ENCODE assay signal across 1 cellular context in the genomic region with DNA sequence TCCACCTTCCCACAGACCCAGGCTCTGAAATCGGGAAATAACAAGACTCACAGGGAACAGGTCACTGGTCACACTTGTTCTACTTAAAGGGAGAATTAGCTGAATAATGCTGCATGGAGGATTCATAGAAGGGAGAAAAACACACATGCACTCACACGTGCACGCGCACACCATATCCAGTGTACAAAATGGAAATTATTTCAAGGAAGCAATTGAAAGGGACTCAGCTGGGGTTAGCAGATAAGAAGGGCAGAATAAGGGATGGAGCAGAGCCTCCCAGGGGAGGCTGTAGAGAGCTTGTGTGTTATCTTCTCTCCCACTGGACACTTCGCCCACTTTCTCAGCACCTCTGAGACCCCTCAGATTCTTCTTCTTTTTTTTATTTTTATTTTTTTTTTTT.
A peak's percentile ranks its signal among the peaks of the same experiment; 100 is the strongest.
TF ChIP-seq lines count a peak whose summit lies in the region.

No MANE protein-coding gene starts in this region.

TF ChIP-seq in K562, 482 proteins besides CTCF, POLR2A, EP300 and RAD21:
- TF ChIP-seq, protein P1, sequence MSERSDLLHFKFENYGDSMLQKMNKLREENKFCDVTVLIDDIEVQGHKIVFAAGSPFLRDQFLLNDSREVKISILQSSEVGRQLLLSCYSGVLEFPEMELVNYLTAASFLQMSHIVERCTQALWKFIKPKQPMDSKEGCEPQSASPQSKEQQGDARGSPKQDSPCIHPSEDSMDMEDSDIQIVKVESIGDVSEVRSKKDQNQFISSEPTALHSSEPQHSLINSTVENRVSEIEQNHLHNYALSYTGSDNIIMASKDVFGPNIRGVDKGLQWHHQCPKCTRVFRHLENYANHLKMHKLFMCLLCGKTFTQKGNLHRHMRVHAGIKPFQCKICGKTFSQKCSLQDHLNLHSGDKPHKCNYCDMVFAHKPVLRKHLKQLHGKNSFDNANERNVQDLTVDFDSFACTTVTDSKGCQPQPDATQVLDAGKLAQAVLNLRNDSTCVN (CRISPR knock-in tag; IDR thresholded peaks at IDR 0.05): no peak
- TF ChIP-seq, protein P2, sequence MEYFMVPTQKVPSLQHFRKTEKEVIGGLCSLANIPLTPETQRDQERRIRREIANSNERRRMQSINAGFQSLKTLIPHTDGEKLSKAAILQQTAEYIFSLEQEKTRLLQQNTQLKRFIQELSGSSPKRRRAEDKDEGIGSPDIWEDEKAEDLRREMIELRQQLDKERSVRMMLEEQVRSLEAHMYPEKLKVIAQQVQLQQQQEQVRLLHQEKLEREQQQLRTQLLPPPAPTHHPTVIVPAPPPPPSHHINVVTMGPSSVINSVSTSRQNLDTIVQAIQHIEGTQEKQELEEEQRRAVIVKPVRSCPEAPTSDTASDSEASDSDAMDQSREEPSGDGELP (CRISPR knock-in tag; IDR thresholded peaks at IDR 0.05; ENCODE audit: borderline replicate concordance): peak; percentile 27; the same call in 1 of the 2 replicates
- 0 out of 4 replicates have a peak, but pooled peaks of 1 of the 2 experiments have one; percentile 17 for TF ChIP-seq FOXK2 (conservative IDR thresholded peaks at IDR 0.05 in 1 of 2, IDR thresholded peaks at IDR 0.05 in 1 of 2; ENCODE audit: low read depth in 2 of 2)
- TF ChIP-seq, protein P3, sequence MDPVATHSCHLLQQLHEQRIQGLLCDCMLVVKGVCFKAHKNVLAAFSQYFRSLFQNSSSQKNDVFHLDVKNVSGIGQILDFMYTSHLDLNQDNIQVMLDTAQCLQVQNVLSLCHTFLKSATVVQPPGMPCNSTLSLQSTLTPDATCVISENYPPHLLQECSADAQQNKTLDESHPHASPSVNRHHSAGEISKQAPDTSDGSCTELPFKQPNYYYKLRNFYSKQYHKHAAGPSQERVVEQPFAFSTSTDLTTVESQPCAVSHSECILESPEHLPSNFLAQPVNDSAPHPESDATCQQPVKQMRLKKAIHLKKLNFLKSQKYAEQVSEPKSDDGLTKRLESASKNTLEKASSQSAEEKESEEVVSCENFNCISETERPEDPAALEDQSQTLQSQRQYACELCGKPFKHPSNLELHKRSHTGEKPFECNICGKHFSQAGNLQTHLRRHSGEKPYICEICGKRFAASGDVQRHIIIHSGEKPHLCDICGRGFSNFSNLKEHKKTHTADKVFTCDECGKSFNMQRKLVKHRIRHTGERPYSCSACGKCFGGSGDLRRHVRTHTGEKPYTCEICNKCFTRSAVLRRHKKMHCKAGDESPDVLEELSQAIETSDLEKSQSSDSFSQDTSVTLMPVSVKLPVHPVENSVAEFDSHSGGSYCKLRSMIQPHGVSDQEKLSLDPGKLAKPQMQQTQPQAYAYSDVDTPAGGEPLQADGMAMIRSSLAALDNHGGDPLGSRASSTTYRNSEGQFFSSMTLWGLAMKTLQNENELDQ (CRISPR knock-in tag; IDR thresholded peaks at IDR 0.05; ENCODE audit: borderline replicate concordance): no peak
- peak; percentile 70 for TF ChIP-seq CBFA2T3 (IDR thresholded peaks at IDR 0.05)
- TF ChIP-seq ZNF217 (CRISPR knock-in tag; IDR thresholded peaks at IDR 0.05): no peak
- TF ChIP-seq KDM1A (IDR thresholded peaks at IDR 0.05): no peak
- no peak for TF ChIP-seq HNRNPK (IDR thresholded peaks at IDR 0.05; ENCODE audit: low read depth, low read length, poor library complexity, severe bottlenecking)
- peak; percentile 70 for TF ChIP-seq BHLHE40 (IDR thresholded peaks at IDR 0.05; ENCODE audit: low read length)
- TF ChIP-seq BDP1 (IDR thresholded peaks at IDR 0.05; ENCODE audit: insufficient read depth, insufficient read length): no peak
- no peak for TF ChIP-seq KAT8 (IDR thresholded peaks at IDR 0.05; ENCODE audit: low read depth)
- TF ChIP-seq TAL1 (IDR thresholded peaks at IDR 0.05): peak; percentile 56
- TF ChIP-seq, protein P4, sequence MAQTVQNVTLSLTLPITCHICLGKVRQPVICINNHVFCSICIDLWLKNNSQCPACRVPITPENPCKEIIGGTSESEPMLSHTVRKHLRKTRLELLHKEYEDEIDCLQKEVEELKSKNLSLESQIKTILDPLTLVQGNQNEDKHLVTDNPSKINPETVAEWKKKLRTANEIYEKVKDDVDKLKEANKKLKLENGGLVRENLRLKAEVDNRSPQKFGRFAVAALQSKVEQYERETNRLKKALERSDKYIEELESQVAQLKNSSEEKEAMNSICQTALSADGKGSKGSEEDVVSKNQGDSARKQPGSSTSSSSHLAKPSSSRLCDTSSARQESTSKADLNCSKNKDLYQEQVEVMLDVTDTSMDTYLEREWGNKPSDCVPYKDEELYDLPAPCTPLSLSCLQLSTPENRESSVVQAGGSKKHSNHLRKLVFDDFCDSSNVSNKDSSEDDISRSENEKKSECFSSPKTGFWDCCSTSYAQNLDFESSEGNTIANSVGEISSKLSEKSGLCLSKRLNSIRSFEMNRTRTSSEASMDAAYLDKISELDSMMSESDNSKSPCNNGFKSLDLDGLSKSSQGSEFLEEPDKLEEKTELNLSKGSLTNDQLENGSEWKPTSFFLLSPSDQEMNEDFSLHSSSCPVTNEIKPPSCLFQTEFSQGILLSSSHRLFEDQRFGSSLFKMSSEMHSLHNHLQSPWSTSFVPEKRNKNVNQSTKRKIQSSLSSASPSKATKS (CRISPR knock-in tag; IDR thresholded peaks at IDR 0.05): no peak
- TF ChIP-seq ZNF197 (CRISPR knock-in tag; IDR thresholded peaks at IDR 0.05; ENCODE audit: low read depth): no peak
- no peak for TF ChIP-seq MECOM (CRISPR knock-in tag; IDR thresholded peaks at IDR 0.05)
- no peak for TF ChIP-seq HNRNPUL1 (IDR thresholded peaks at IDR 0.05; ENCODE audit: low read length)
- TF ChIP-seq, protein P5, sequence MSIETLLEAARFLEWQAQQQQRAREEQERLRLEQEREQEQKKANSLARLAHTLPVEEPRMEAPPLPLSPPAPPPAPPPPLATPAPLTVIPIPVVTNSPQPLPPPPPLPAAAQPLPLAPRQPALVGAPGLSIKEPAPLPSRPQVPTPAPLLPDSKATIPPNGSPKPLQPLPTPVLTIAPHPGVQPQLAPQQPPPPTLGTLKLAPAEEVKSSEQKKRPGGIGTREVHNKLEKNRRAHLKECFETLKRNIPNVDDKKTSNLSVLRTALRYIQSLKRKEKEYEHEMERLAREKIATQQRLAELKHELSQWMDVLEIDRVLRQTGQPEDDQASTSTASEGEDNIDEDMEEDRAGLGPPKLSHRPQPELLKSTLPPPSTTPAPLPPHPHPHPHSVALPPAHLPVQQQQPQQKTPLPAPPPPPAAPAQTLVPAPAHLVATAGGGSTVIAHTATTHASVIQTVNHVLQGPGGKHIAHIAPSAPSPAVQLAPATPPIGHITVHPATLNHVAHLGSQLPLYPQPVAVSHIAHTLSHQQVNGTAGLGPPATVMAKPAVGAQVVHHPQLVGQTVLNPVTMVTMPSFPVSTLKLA (conservative IDR thresholded peaks at IDR 0.05): peak in 1 of 2 experiments; percentile 70; a peak in 2 of 4 replicates
- TF ChIP-seq DPF2 (IDR thresholded peaks at IDR 0.05): 0 out of 2 replicates have a peak, but pooled peaks have one; percentile 29
- TF ChIP-seq SIRT6 (IDR thresholded peaks at IDR 0.05; ENCODE audit: low read depth, low read length): no peak
- TF ChIP-seq DACH1 (IDR thresholded peaks at IDR 0.05; ENCODE audit: partially characterized antibody): no peak
- TF ChIP-seq, protein P6, sequence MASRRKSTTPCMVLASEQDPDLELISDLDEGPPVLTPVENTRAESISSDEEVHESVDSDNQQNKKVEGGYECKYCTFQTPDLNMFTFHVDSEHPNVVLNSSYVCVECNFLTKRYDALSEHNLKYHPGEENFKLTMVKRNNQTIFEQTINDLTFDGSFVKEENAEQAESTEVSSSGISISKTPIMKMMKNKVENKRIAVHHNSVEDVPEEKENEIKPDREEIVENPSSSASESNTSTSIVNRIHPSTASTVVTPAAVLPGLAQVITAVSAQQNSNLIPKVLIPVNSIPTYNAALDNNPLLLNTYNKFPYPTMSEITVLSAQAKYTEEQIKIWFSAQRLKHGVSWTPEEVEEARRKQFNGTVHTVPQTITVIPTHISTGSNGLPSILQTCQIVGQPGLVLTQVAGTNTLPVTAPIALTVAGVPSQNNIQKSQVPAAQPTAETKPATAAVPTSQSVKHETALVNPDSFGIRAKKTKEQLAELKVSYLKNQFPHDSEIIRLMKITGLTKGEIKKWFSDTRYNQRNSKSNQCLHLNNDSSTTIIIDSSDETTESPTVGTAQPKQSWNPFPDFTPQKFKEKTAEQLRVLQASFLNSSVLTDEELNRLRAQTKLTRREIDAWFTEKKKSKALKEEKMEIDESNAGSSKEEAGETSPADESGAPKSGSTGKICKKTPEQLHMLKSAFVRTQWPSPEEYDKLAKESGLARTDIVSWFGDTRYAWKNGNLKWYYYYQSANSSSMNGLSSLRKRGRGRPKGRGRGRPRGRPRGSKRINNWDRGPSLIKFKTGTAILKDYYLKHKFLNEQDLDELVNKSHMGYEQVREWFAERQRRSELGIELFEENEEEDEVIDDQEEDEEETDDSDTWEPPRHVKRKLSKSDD (conservative IDR thresholded peaks at IDR 0.05; ENCODE audit: low read length): no peak
- TF ChIP-seq ZNF644 (tag; IDR thresholded peaks at IDR 0.05; ENCODE audit: low read depth): no peak
- TF ChIP-seq TEAD4 (IDR thresholded peaks at IDR 0.05; ENCODE audit: low read length): peak; percentile 43; the same call in 1 of the 2 replicates
- TF ChIP-seq TEAD4 (CRISPR knock-in tag; IDR thresholded peaks at IDR 0.05; ENCODE audit: borderline replicate concordance): no peak
- no peak for TF ChIP-seq HMGN3 (IDR thresholded peaks at IDR 0.05; ENCODE audit: borderline replicate concordance, extremely low read depth, insufficient read length, low read depth, low read length)
- TF ChIP-seq, protein P7, sequence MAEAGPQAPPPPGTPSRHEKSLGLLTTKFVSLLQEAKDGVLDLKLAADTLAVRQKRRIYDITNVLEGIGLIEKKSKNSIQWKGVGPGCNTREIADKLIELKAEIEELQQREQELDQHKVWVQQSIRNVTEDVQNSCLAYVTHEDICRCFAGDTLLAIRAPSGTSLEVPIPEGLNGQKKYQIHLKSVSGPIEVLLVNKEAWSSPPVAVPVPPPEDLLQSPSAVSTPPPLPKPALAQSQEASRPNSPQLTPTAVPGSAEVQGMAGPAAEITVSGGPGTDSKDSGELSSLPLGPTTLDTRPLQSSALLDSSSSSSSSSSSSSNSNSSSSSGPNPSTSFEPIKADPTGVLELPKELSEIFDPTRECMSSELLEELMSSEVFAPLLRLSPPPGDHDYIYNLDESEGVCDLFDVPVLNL (CRISPR knock-in tag; IDR thresholded peaks at IDR 0.05; ENCODE audit: low read depth): no peak
- TF ChIP-seq ZNF232 (CRISPR knock-in tag; IDR thresholded peaks at IDR 0.05): no peak
- TF ChIP-seq, protein P8, sequence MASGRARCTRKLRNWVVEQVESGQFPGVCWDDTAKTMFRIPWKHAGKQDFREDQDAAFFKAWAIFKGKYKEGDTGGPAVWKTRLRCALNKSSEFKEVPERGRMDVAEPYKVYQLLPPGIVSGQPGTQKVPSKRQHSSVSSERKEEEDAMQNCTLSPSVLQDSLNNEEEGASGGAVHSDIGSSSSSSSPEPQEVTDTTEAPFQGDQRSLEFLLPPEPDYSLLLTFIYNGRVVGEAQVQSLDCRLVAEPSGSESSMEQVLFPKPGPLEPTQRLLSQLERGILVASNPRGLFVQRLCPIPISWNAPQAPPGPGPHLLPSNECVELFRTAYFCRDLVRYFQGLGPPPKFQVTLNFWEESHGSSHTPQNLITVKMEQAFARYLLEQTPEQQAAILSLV (tag; IDR thresholded peaks at IDR 0.05): no peak
- no peak for TF ChIP-seq CBX8 (IDR thresholded peaks at IDR 0.05; ENCODE audit: borderline replicate concordance, extremely low read depth, low read depth, low read length, poor library complexity, severe bottlenecking)
- no peak for TF ChIP-seq ZNF780A (CRISPR knock-in tag; IDR thresholded peaks at IDR 0.05)
- TF ChIP-seq, protein P9, sequence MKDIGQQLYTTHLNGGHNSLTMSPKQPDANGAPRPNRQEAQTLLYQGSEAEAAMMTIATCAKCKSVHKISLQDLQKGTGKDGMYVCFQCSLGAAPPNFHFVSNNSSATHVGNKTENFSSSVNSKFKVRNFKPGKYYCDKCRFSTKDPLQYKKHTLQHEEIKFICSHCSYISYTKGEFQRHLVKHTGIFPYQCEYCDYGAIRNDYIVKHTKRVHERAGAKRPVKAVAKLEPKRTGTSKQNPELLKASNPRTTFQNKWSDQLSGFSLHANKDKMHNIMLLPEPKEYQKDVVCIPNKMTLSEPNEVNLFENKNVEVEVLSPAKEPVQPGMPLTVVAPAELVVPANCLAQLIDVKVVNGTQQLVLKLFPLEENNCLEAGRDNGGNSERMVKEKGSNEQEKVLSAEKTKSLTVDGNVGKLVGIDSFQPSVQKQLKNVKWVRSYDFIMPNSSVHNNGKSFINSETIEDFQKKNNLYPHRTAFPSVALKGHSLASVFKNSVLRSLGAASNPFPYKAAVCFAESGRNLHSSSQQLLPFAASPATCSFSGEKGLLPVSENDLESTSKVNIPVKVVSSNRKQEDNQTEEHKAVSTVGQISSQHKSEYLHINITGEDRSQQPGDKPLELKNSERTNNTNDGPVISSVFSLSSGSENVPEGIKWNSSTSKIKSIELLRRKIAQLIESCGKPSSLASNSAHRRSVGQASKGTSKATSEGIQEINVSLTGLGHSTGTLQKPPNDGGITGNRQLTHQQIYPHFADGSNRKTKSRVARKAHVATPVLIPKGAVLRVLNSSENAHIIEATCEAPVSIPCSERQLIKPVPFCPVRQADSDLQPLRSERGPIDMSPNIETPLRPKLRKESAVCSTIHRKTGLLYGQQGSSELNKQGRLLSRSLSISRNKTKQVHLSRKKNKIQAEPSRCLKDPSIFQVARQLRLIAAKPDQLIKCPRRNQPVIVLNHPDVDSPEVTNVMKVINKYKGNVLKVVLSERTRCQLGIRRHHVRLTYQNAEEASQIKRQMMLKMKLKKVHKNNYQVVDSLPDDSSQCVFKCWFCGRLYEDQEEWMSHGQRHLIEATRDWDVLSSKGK (CRISPR knock-in tag; IDR thresholded peaks at IDR 0.05): no peak
- TF ChIP-seq TCF3 (CRISPR knock-in tag; IDR thresholded peaks at IDR 0.05): peak; percentile 73
- TF ChIP-seq, protein P10, sequence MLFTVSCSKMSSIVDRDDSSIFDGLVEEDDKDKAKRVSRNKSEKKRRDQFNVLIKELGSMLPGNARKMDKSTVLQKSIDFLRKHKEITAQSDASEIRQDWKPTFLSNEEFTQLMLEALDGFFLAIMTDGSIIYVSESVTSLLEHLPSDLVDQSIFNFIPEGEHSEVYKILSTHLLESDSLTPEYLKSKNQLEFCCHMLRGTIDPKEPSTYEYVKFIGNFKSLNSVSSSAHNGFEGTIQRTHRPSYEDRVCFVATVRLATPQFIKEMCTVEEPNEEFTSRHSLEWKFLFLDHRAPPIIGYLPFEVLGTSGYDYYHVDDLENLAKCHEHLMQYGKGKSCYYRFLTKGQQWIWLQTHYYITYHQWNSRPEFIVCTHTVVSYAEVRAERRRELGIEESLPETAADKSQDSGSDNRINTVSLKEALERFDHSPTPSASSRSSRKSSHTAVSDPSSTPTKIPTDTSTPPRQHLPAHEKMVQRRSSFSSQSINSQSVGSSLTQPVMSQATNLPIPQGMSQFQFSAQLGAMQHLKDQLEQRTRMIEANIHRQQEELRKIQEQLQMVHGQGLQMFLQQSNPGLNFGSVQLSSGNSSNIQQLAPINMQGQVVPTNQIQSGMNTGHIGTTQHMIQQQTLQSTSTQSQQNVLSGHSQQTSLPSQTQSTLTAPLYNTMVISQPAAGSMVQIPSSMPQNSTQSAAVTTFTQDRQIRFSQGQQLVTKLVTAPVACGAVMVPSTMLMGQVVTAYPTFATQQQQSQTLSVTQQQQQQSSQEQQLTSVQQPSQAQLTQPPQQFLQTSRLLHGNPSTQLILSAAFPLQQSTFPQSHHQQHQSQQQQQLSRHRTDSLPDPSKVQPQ (CRISPR knock-in tag; IDR thresholded peaks at IDR 0.05; ENCODE audit: borderline replicate concordance): no peak
- no peak for TF ChIP-seq YY1 (IDR thresholded peaks at IDR 0.05; ENCODE audit: borderline replicate concordance in 1 of 3, control insufficient read depth in 1 of 3, extremely low read depth in 1 of 3, insufficient read depth in 3 of 3, insufficient read length in 1 of 3, insufficient replicate concordance in 2 of 3, low read depth in 1 of 3, low read length in 2 of 3)
- TF ChIP-seq XRCC5 (IDR thresholded peaks at IDR 0.05; ENCODE audit: low read depth, low read length): no peak
- TF ChIP-seq SOX6 (IDR thresholded peaks at IDR 0.05): no peak
- no peak for TF ChIP-seq CXXC5 (CRISPR knock-in tag; IDR thresholded peaks at IDR 0.05)
- TF ChIP-seq ARID1B (IDR thresholded peaks at IDR 0.05): peak; percentile 77
- TF ChIP-seq NRF1 (conservative IDR thresholded peaks at IDR 0.05 in 1 of 2, IDR thresholded peaks at IDR 0.05 in 1 of 2): 0 out of 4 replicates have a peak, but pooled peaks of 1 of the 2 experiments have one; percentile 23
TF ChIP-seq in K562: peak in this region for 11.
